Comparison of ENCODE assay signal across 9 cellular contexts in the genomic region with DNA sequence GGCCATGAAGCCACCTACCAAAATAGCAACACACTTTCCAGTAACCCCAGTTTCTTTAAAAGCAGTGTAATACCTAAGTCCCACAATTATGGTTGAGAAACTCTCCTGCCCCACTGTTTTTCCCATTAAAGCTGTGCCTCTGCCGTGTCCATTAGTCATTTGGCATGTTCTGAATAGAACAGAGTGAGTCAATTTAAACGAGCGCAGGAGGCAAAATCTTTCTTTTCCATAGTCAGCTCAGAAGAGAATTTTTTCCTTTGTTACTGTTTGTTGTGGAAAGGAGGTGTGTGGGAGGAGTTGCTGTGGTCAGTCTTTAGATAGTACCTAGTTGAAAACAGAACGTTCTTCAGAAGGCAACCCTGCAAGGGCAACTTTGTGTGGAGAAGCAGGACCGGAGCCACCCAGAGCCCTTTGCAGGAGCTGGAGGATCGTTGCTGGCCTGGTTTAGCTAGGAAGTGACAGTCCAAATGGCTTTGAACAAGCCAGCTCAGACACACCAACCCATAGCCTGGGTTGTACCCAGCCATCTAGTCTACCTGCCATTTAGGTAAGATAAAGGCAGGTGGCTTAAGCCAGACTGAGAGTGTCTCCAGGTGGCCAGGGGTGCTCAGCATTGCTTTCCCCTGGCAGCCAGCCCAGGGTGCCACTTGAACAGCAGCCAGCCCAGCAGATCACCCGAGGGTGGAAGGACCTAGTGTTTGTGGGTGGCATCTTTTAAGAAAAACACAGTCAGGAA. TPM values are rescaled to one million over a fixed set of nuclear protein-coding genes. Genes with fewer than 3 reads are reported as not detected.
DNase-seq lines count a peak whose midpoint lies in the region; ATAC-seq and TF ChIP-seq lines count a peak whose summit lies in the region.
"Had no signal": no experiment of that assay in that cellular context is flagged by ENCODE, and none has a peak within 500 bp of the region (broad histone marks: within the 10 kb centered on the region; RNA-seq: fewer than 3 reads in every experiment).

No MANE protein-coding gene starts in this region.

- peak; percentile 51 for DNase-seq in GM03348 (ENCODE audit: low spot score)
- DNase-seq in NCI-H2196 (lab: John Stamatoyannopoulos, UW; ENCODE audit: unreplicated experiment): peak; percentile 84
- DNase-seq in dermis blood vessel endothelial cell: peak; percentile 5
- DNase-seq in retinal pigment epithelial cell (ENCODE audit: low read depth): peak; percentile 4
- DNase-seq in T-helper 2 cell: no peak
- DNase-seq in NCI-H526 (lab: John Stamatoyannopoulos, UW): no peak
- DNase-seq in HUDEP-2 (lab: John Stamatoyannopoulos, UW; ENCODE audit: unreplicated experiment in 76 of 76): no peak

- ATAC-seq in HG03025 (IDR thresholded peaks at IDR 0.05; ENCODE audit: low FRiP score, unreplicated experiment): no peak

- TF ChIP-seq CTCF in retinal pigment epithelial cell (conservative IDR thresholded peaks at IDR 0.05; ENCODE audit: low read depth, low read length): no peak

- no peak overlapping the region for H3K4me3 ChIP-seq in retinal pigment epithelial cell (ENCODE audit: low read length)
- H3K4me3 ChIP-seq: tibial nerve had no signal

RNA-seq across cellular contexts. Expression of a gene that starts 30.4 kb away (rescaled TPM):
- not detected in 2 replicates for total RNA-seq in dermis blood vessel endothelial cell

Comparison
In these comparisons a context has a peak if more than half of its experiments do, and no peak if none do; other contexts are left out.
1. DNase-seq: peak in GM03348 (single experiment), NCI-H2196 (single experiment), dermis blood vessel endothelial cell (single experiment) and retinal pigment epithelial cell (single experiment); none in T-helper 2 cell (0 of 5), NCI-H526 (0 of 2) and HUDEP-2 (0 of 76).